In the genomic region with DNA sequence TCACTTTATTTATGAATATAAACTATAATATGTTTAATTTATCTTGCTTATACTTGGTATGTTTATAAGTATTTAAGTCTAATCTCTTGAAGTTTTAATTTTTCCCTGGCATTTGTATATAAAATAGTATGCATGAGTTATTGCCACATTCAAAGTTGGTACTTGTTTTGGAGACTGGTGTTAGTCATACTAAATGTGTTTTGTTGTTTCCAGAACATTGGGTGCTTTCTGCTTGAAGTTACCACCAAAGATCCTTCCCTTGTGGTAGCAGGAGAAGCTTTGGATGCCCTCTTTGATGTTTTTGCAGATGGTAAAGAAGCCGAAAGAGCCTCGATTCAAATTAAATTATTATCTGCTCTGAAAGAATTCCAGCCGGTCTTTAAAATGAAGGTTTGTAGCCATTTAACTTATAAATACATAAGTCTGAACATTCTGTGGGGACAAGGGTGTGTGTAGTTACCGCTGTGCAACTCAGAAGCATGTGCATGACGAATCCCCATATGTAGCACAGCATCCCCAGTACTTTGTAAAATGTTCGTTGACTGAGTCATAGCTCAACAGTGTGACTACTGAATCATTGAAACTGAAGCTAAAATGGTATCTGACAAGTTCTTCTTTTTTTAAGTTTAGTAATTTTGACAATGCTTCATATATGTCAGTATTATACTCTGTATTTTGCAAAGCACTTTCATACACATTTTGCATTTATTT, we compare ENCODE assay signal across 11 cellular contexts. TPM values are rescaled to one million over a fixed set of nuclear protein-coding genes. Genes with fewer than 3 reads are reported as not detected.
DNase-seq lines count a peak whose midpoint lies in the region; ATAC-seq and FAIRE-seq lines count a peak whose summit lies in the region.
"Had no signal": no experiment of that assay in that cellular context is flagged by ENCODE, and none has a peak within 500 bp of the region (broad histone marks: within the 10 kb centered on the region; RNA-seq: fewer than 3 reads in every experiment).

No MANE protein-coding gene starts in this region.

- H3K27me3 Mint-ChIP-seq in activated T-cell treated with anti-CD3 and anti-CD28 coated beads, Interleukin-2, amount 50 U/mL, for 4 hours (ENCODE audit: low read depth): no peaks in the 10 kb centered on the region
- H3K27me3 Mint-ChIP-seq: CD4-positive, CD25-positive, alpha-beta regulatory T cell had no signal

- H3K4me3 Mint-ChIP-seq in activated T-cell treated with anti-CD3 and anti-CD28 coated beads, Interleukin-2, amount 50 U/mL, for 4 hours: no peak overlapping the region
- H3K4me3 Mint-ChIP-seq: CD4-positive, CD25-positive, alpha-beta regulatory T cell had no signal

- H3K9me3 Mint-ChIP-seq in activated T-cell treated with anti-CD3 and anti-CD28 coated beads, Interleukin-2, amount 50 U/mL, for 4 hours: no peaks in the 10 kb centered on the region
- H3K9me3 Mint-ChIP-seq: CD4-positive, CD25-positive, alpha-beta regulatory T cell had no signal

- no peak for DNase-seq in activated T-cell treated with anti-CD3 and anti-CD28 coated beads, Interleukin-2, amount 50 U/mL, for 4 hours
- DNase-seq in activated T-cell treated with anti-CD3 and anti-CD28 coated beads, Interleukin-2, amount 50 U/mL, for 1 hour: no peak
- DNase-seq in amniotic epithelial cell (ENCODE audit: low read depth): peak; percentile 71
- peak; percentile 24 for DNase-seq in smooth muscle cell of the brain vasculature (ENCODE audit: low read depth, low spot score)
- DNase-seq in middle frontal gyrus (ENCODE audit: extremely low spot score, low spot score): no peak
- no peak for DNase-seq in HTR-8/SVneo (ENCODE audit: insufficient read length, low spot score)
- DNase-seq: amniotic stem cell; stimulated activated naive CD4-positive, alpha-beta T cell had no signal

- no peak for FAIRE-seq in HTR-8/SVneo (lab: Jason Lieb, UNC)

- peak; percentile 91 to 96 for ATAC-seq in activated T-cell treated with anti-CD3 and anti-CD28 coated beads, Interleukin-2, amount 50 U/mL, for 4 hours
- ATAC-seq in HG03060 (IDR thresholded peaks at IDR 0.05; ENCODE audit: low read depth, unreplicated experiment) (peak; percentile 86), GM19395 (IDR thresholded peaks at IDR 0.05; ENCODE audit: unreplicated experiment) (no peak)

- peaks cover 28% of the 10 kb centered on the region for H3K36me3 Mint-ChIP-seq in activated T-cell treated with anti-CD3 and anti-CD28 coated beads, Interleukin-2, amount 50 U/mL, for 4 hours (ENCODE audit: insufficient read depth)

- H3K4me1 Mint-ChIP-seq in activated T-cell treated with anti-CD3 and anti-CD28 coated beads, Interleukin-2, amount 50 U/mL, for 4 hours (ENCODE audit: low read depth): peaks cover 3% of the 10 kb centered on the region

RNA-seq across cellular contexts. Expression of gene HEATR3, which starts 36.4 kb away (rescaled TPM):
- 10 to 100 TPM; 20.9 to 25.0 (median 24.5) TPM for total RNA-seq in activated T-cell treated with anti-CD3 and anti-CD28 coated beads, Interleukin-2, amount 50 U/mL, for 4 hours

RNA-seq across cellular contexts. Expression of gene TENT4B, which starts 50.9 kb away (rescaled TPM):
- 10 to 100 TPM; 26.0 to 28.7 (median 27.8) TPM for total RNA-seq in activated T-cell treated with anti-CD3 and anti-CD28 coated beads, Interleukin-2, amount 50 U/mL, for 4 hours

Comparison
In these comparisons a context has a peak if more than half of its experiments do, and no peak if none do; other contexts are left out.
1. DNase-seq: peak in amniotic epithelial cell (single experiment) and smooth muscle cell of the brain vasculature (single experiment); none in activated T-cell treated with anti-CD3 and anti-CD28 coated beads, Interleukin-2, amount 50 U/mL, for 4 hours (single experiment), activated T-cell treated with anti-CD3 and anti-CD28 coated beads, Interleukin-2, amount 50 U/mL, for 1 hour (single experiment), middle frontal gyrus (single experiment) and HTR-8/SVneo (single experiment).